Comparison of ENCODE assay signal across 1 cellular context in the genomic region with DNA sequence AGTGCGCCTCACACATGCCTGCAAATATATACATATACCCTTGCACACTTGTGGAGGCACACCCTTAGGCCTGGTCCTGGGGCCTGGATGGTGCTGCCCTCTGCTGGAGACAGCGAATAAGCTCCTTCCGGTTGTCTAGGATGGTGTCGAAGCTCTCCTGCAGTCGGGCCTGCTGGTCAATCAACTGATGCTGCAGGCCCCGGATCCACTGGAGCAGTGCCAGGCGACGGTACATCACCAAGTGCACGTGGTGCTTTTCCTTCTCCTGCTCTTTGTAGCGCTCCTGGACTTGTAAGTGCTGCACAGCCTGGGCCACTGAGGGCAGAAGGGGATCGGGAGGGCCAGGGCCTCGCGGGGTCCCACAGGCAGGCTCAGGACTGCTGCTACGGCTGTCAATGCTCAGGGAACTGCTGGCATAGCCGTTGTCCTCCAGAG.
TF ChIP-seq lines count a peak whose summit lies in the region.

No MANE protein-coding gene starts in this region.

TF ChIP-seq in HepG2, 621 proteins besides CTCF, POLR2A, EP300 and RAD21 (continued from another document and continues in another):
- TF ChIP-seq, protein P1, sequence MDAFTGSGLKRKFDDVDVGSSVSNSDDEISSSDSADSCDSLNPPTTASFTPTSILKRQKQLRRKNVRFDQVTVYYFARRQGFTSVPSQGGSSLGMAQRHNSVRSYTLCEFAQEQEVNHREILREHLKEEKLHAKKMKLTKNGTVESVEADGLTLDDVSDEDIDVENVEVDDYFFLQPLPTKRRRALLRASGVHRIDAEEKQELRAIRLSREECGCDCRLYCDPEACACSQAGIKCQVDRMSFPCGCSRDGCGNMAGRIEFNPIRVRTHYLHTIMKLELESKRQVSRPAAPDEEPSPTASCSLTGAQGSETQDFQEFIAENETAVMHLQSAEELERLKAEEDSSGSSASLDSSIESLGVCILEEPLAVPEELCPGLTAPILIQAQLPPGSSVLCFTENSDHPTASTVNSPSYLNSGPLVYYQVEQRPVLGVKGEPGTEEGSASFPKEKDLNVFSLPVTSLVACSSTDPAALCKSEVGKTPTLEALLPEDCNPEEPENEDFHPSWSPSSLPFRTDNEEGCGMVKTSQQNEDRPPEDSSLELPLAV (CRISPR knock-in tag; conservative IDR thresholded peaks at IDR 0.05; ENCODE audit: low read depth) = no peak
- TF ChIP-seq ZFP37 (CRISPR knock-in tag; IDR thresholded peaks at IDR 0.05; ENCODE audit: borderline replicate concordance) (no peak), ZNF235 (CRISPR knock-in tag; IDR thresholded peaks at IDR 0.05; ENCODE audit: borderline replicate concordance) (no peak), HDAC6 (IDR thresholded peaks at IDR 0.05; ENCODE audit: low read depth, low read length) (no peak), ELF4 (CRISPR knock-in tag; IDR thresholded peaks at IDR 0.05; ENCODE audit: borderline replicate concordance) (no peak), NCOA1 (CRISPR knock-in tag; IDR thresholded peaks at IDR 0.05) (no peak), SRY (CRISPR knock-in tag; IDR thresholded peaks at IDR 0.05) (no peak), ZNF317 (CRISPR knock-in tag; IDR thresholded peaks at IDR 0.05) (no peak), REXO4 (CRISPR knock-in tag; IDR thresholded peaks at IDR 0.05; ENCODE audit: borderline replicate concordance) (no peak), ARHGAP35 (CRISPR knock-in tag; IDR thresholded peaks at IDR 0.05; ENCODE audit: borderline replicate concordance) (no peak), ZNF761 (CRISPR knock-in tag; conservative IDR thresholded peaks at IDR 0.05) (no peak), ZNF274 (CRISPR knock-in tag; IDR thresholded peaks at IDR 0.05) (0 out of 2 replicates have a peak, but pooled peaks have one; percentile 39), SMYD3 (CRISPR knock-in tag; IDR thresholded peaks at IDR 0.05) (no peak), MAFK (conservative IDR thresholded peaks at IDR 0.05 in 1 of 2, IDR thresholded peaks at IDR 0.05 in 1 of 2; ENCODE audit: low read length in 2 of 2) (no peak), ZNF720 (CRISPR knock-in tag; IDR thresholded peaks at IDR 0.05) (no peak), CBX2 (IDR thresholded peaks at IDR 0.05; ENCODE audit: low read depth, low read length) (no peak), CBX2 (CRISPR knock-in tag; IDR thresholded peaks at IDR 0.05; ENCODE audit: low read depth) (no peak), ZNF713 (CRISPR knock-in tag; IDR thresholded peaks at IDR 0.05) (no peak), MATR3 (CRISPR knock-in tag; IDR thresholded peaks at IDR 0.05) (no peak), SMARCE1 (IDR thresholded peaks at IDR 0.05; ENCODE audit: borderline replicate concordance) (no peak), HOXA3 (CRISPR knock-in tag; IDR thresholded peaks at IDR 0.05) (no peak), SRSF9 (IDR thresholded peaks at IDR 0.05; ENCODE audit: borderline replicate concordance, insufficient read depth, low read depth, low read length, poor library complexity, severe bottlenecking) (no peak), NFE2L1 (CRISPR knock-in tag; IDR thresholded peaks at IDR 0.05; ENCODE audit: borderline replicate concordance) (no peak), ZNF563 (CRISPR knock-in tag; IDR thresholded peaks at IDR 0.05) (no peak), TBP (CRISPR knock-in tag; IDR thresholded peaks at IDR 0.05) (no peak), RBM39 (IDR thresholded peaks at IDR 0.05; ENCODE audit: low read depth, low read length, poor library complexity, severe bottlenecking) (no peak), ZNF562 (CRISPR knock-in tag; IDR thresholded peaks at IDR 0.05; ENCODE audit: borderline replicate concordance) (no peak), MTA1 (CRISPR knock-in tag; IDR thresholded peaks at IDR 0.05; ENCODE audit: borderline replicate concordance) (peak; percentile 29; the same call in 1 of the 2 replicates), RARA (CRISPR knock-in tag; IDR thresholded peaks at IDR 0.05) (no peak)
- TF ChIP-seq, protein P2, sequence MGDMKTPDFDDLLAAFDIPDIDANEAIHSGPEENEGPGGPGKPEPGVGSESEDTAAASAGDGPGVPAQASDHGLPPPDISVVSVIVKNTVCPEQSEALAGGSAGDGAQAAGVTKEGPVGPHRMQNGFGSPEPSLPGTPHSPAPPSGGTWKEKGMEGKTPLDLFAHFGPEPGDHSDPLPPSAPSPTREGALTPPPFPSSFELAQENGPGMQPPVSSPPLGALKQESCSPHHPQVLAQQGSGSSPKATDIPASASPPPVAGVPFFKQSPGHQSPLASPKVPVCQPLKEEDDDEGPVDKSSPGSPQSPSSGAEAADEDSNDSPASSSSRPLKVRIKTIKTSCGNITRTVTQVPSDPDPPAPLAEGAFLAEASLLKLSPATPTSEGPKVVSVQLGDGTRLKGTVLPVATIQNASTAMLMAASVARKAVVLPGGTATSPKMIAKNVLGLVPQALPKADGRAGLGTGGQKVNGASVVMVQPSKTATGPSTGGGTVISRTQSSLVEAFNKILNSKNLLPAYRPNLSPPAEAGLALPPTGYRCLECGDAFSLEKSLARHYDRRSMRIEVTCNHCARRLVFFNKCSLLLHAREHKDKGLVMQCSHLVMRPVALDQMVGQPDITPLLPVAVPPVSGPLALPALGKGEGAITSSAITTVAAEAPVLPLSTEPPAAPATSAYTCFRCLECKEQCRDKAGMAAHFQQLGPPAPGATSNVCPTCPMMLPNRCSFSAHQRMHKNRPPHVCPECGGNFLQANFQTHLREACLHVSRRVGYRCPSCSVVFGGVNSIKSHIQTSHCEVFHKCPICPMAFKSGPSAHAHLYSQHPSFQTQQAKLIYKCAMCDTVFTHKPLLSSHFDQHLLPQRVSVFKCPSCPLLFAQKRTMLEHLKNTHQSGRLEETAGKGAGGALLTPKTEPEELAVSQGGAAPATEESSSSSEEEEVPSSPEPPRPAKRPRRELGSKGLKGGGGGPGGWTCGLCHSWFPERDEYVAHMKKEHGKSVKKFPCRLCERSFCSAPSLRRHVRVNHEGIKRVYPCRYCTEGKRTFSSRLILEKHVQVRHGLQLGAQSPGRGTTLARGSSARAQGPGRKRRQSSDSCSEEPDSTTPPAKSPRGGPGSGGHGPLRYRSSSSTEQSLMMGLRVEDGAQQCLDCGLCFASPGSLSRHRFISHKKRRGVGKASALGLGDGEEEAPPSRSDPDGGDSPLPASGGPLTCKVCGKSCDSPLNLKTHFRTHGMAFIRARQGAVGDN (CRISPR knock-in tag; IDR thresholded peaks at IDR 0.05) = peak; percentile 58
- TF ChIP-seq, protein P3, sequence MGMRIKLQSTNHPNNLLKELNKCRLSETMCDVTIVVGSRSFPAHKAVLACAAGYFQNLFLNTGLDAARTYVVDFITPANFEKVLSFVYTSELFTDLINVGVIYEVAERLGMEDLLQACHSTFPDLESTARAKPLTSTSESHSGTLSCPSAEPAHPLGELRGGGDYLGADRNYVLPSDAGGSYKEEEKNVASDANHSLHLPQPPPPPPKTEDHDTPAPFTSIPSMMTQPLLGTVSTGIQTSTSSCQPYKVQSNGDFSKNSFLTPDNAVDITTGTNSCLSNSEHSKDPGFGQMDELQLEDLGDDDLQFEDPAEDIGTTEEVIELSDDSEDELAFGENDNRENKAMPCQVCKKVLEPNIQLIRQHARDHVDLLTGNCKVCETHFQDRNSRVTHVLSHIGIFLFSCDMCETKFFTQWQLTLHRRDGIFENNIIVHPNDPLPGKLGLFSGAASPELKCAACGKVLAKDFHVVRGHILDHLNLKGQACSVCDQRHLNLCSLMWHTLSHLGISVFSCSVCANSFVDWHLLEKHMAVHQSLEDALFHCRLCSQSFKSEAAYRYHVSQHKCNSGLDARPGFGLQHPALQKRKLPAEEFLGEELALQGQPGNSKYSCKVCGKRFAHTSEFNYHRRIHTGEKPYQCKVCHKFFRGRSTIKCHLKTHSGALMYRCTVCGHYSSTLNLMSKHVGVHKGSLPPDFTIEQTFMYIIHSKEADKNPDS (CRISPR knock-in tag; IDR thresholded peaks at IDR 0.05) = no peak
- TF ChIP-seq, protein P4, sequence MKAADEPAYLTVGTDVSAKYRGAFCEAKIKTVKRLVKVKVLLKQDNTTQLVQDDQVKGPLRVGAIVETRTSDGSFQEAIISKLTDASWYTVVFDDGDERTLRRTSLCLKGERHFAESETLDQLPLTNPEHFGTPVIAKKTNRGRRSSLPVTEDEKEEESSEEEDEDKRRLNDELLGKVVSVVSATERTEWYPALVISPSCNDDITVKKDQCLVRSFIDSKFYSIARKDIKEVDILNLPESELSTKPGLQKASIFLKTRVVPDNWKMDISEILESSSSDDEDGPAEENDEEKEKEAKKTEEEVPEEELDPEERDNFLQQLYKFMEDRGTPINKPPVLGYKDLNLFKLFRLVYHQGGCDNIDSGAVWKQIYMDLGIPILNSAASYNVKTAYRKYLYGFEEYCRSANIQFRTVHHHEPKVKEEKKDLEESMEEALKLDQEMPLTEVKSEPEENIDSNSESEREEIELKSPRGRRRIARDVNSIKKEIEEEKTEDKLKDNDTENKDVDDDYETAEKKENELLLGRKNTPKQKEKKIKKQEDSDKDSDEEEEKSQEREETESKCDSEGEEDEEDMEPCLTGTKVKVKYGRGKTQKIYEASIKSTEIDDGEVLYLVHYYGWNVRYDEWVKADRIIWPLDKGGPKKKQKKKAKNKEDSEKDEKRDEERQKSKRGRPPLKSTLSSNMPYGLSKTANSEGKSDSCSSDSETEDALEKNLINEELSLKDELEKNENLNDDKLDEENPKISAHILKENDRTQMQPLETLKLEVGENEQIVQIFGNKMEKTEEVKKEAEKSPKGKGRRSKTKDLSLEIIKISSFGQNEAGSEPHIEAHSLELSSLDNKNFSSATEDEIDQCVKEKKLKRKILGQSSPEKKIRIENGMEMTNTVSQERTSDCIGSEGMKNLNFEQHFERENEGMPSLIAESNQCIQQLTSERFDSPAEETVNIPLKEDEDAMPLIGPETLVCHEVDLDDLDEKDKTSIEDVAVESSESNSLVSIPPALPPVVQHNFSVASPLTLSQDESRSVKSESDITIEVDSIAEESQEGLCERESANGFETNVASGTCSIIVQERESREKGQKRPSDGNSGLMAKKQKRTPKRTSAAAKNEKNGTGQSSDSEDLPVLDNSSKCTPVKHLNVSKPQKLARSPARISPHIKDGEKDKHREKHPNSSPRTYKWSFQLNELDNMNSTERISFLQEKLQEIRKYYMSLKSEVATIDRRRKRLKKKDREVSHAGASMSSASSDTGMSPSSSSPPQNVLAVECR (CRISPR knock-in tag; IDR thresholded peaks at IDR 0.05; ENCODE audit: borderline replicate concordance) = 0 out of 2 replicates have a peak, but pooled peaks have one; percentile 27
- TF ChIP-seq, protein P5, sequence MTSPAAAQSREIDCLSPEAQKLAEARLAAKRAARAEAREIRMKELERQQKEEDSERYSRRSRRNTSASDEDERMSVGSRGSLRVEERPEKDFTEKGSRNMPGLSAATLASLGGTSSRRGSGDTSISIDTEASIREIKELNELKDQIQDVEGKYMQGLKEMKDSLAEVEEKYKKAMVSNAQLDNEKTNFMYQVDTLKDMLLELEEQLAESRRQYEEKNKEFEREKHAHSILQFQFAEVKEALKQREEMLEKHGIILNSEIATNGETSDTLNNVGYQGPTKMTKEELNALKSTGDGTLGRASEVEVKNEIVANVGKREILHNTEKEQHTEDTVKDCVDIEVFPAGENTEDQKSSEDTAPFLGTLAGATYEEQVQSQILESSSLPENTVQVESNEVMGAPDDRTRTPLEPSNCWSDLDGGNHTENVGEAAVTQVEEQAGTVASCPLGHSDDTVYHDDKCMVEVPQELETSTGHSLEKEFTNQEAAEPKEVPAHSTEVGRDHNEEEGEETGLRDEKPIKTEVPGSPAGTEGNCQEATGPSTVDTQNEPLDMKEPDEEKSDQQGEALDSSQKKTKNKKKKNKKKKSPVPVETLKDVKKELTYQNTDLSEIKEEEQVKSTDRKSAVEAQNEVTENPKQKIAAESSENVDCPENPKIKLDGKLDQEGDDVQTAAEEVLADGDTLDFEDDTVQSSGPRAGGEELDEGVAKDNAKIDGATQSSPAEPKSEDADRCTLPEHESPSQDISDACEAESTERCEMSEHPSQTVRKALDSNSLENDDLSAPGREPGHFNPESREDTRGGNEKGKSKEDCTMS (CRISPR knock-in tag; conservative IDR thresholded peaks at IDR 0.05) = no peak
- TF ChIP-seq, protein P6, sequence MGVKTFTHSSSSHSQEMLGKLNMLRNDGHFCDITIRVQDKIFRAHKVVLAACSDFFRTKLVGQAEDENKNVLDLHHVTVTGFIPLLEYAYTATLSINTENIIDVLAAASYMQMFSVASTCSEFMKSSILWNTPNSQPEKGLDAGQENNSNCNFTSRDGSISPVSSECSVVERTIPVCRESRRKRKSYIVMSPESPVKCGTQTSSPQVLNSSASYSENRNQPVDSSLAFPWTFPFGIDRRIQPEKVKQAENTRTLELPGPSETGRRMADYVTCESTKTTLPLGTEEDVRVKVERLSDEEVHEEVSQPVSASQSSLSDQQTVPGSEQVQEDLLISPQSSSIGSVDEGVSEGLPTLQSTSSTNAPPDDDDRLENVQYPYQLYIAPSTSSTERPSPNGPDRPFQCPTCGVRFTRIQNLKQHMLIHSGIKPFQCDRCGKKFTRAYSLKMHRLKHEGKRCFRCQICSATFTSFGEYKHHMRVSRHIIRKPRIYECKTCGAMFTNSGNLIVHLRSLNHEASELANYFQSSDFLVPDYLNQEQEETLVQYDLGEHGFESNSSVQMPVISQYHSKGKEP (CRISPR knock-in tag; IDR thresholded peaks at IDR 0.05) = no peak
- TF ChIP-seq, protein P7, sequence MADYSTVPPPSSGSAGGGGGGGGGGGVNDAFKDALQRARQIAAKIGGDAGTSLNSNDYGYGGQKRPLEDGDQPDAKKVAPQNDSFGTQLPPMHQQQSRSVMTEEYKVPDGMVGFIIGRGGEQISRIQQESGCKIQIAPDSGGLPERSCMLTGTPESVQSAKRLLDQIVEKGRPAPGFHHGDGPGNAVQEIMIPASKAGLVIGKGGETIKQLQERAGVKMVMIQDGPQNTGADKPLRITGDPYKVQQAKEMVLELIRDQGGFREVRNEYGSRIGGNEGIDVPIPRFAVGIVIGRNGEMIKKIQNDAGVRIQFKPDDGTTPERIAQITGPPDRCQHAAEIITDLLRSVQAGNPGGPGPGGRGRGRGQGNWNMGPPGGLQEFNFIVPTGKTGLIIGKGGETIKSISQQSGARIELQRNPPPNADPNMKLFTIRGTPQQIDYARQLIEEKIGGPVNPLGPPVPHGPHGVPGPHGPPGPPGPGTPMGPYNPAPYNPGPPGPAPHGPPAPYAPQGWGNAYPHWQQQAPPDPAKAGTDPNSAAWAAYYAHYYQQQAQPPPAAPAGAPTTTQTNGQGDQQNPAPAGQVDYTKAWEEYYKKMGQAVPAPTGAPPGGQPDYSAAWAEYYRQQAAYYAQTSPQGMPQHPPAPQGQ (CRISPR knock-in tag; IDR thresholded peaks at IDR 0.05; ENCODE audit: borderline replicate concordance) = no peak
